In genomic region chr6:6968731-6969552, GRCh38 we compare ENCODE assay signal across 13 cellular contexts.
"Had no signal": no experiment of that assay in that cellular context is flagged by ENCODE, and none has a peak within 500 bp of the region (broad histone marks: within the 10 kb centered on the region; RNA-seq: fewer than 3 reads in every experiment).

No MANE protein-coding gene starts in this region.

- H3K9me3 ChIP-seq: breast epithelium, tibial artery had no signal

- H3K27me3 ChIP-seq: breast epithelium, tibial artery had no signal

- H3K36me3 ChIP-seq: breast epithelium, tibial artery had no signal

- H3K79me2 ChIP-seq: parathyroid adenoma had no signal

- H3K4me1 ChIP-seq: breast epithelium, parathyroid adenoma, tibial artery had no signal

- H3K9ac ChIP-seq: parathyroid adenoma had no signal

- H3K27ac ChIP-seq: breast epithelium, dorsolateral prefrontal cortex, parathyroid adenoma, tibial artery had no signal

- FAIRE-seq: frontal cortex, TTC549 had no signal

- H3K4me3 ChIP-seq: breast epithelium, dorsolateral prefrontal cortex, skin epidermis, tibial artery had no signal

- H2AFZ ChIP-seq: parathyroid adenoma had no signal

- DNase-seq: activated CD4-positive, alpha-beta T cell treated with anti-CD3 and anti-CD28 coated beads, Interleukin-2, amount 50 U/mL, for 4 hours; activated CD4-positive, CD25-positive, alpha-beta regulatory T cell treated with anti-CD3 and anti-CD28 coated beads, Interleukin-2, amount 50 U/mL, for 72 hours; activated T-cell treated with anti-CD3 and anti-CD28 coated beads, Interleukin-2, amount 50 U/mL, for 1 hour; anterior cingulate cortex; dorsolateral prefrontal cortex; naive B cell; retina; tibial artery had no signal
